Comparison of ENCODE assay signal across 22 cellular contexts in the genomic region with DNA sequence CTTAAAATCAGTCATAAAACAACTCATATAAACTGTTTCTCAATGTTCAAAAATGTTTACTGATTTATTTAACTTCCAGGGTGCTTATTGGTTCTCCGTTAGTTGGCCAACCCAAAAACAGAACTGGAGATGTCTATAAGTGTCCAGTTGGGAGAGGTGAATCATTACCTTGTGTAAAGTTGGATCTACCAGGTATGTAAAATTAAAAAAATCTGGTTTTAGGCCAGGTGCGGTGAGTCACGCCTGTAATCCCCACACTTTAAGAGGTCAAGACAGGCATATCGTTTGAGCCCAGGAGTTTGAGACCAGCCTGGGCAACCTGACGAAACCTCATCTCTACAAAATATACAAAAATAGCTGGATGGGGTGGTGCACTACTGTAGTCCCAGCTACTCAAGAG.
A peak's percentile ranks its signal among the peaks of the same experiment; 100 is the strongest.
DNase-seq lines count a peak whose midpoint lies in the region; ATAC-seq, FAIRE-seq and TF ChIP-seq lines count a peak whose summit lies in the region.
"Had no signal": no experiment of that assay in that cellular context is flagged by ENCODE, and none has a peak within 500 bp of the region (broad histone marks: within the 10 kb centered on the region; RNA-seq: fewer than 3 reads in every experiment).

No MANE protein-coding gene starts in this region.

- no peak overlapping the region for H3K27ac Mint-ChIP-seq in osteocyte (ENCODE audit: unreplicated experiment)
- H3K27ac Mint-ChIP-seq: CD4-positive, alpha-beta T cell; HFFc6 had no signal

- H3F3A ChIP-seq in PC-3 (ENCODE audit: low read length, unreplicated experiment) = no peaks in the 10 kb centered on the region

- H3K9me2 ChIP-seq in PC-3 (replicated peaks; ENCODE audit: low read length) = no peaks in the 10 kb centered on the region

- H3K4me3 ChIP-seq in PC-3 (ENCODE audit: low read length) (no peak overlapping the region), epithelial cell of esophagus (ENCODE audit: low read length) (no peak overlapping the region), keratinocyte (ENCODE audit: control insufficient read depth in 2 of 3, extremely low read depth in 1 of 3, insufficient read depth in 2 of 3, low read depth in 1 of 3, low read length in 3 of 3) (no peak overlapping the region)
- H3K4me3 ChIP-seq: BLaER1, HAP-1, SJCRH30 had no signal

- no peaks in the 10 kb centered on the region for H3K9me1 ChIP-seq in keratinocyte (ENCODE audit: control insufficient read depth, extremely low read depth, insufficient read depth, low read length)

- H3K9ac ChIP-seq in PC-3 (ENCODE audit: low read length) = no peak overlapping the region
- no peak overlapping the region for H3K9ac ChIP-seq in keratinocyte (ENCODE audit: control insufficient read depth, extremely low read depth, insufficient read depth, low read length)
- H3K9ac ChIP-seq: BLaER1 had no signal

- H3K36me3 ChIP-seq in PC-3 (ENCODE audit: low read depth, low read length) (no peaks in the 10 kb centered on the region), keratinocyte (ENCODE audit: control insufficient read depth in 2 of 2, extremely low read depth in 1 of 2, insufficient read depth in 2 of 2, low read length in 2 of 2) (no peaks in the 10 kb centered on the region)
- H3K36me3 ChIP-seq: BLaER1, HAP-1, SJCRH30 had no signal

- no peaks in the 10 kb centered on the region for H3K4me1 ChIP-seq in PC-3 (ENCODE audit: insufficient read depth, low read length)
- no peaks in the 10 kb centered on the region for H3K4me1 ChIP-seq in keratinocyte (ENCODE audit: control insufficient read depth, extremely low read depth, insufficient read depth, low read length)
- H3K4me1 ChIP-seq: BLaER1 had no signal

- H3K79me2 ChIP-seq in PC-3 (ENCODE audit: low read length) = no peaks in the 10 kb centered on the region
- no peaks in the 10 kb centered on the region for H3K79me2 ChIP-seq in keratinocyte (ENCODE audit: control insufficient read depth, insufficient read depth, low read length)

- H3K36me3 Mint-ChIP-seq in osteocyte (ENCODE audit: unreplicated experiment) = peaks cover 12% of the 10 kb centered on the region

- H3K4me2 ChIP-seq in PC-3 (ENCODE audit: low read length) (no peak overlapping the region), keratinocyte (ENCODE audit: control insufficient read depth, extremely low read depth, insufficient read depth, low read depth, low read length) (no peak overlapping the region)
- H3K4me2 ChIP-seq: BLaER1 had no signal

- dilution Hi-C loops in keratinocyte (cut with MboI; ENCODE audit: extremely low pct_ligation_motif_present, low sequenced_read_pairs) = no loop called here

- intact Hi-C loops in PC-3 (cut with micrococcal nuclease) = no loop called here

- peak; percentile 71 for DNase-seq in HPDE6-E6E7 (ENCODE audit: extremely low spot score)
- peak; percentile 66 for DNase-seq in PC-3
- DNase-seq in epithelial cell of esophagus (ENCODE audit: low read depth) = peak; percentile 97
- peak; percentile 15 for DNase-seq in keratinocyte (ENCODE audit: low read depth, low spot score)
- DNase-seq in Ammon's horn (ENCODE audit: low spot score) = no peak
- DNase-seq in osteocyte (ENCODE audit: extremely low spot score, unreplicated experiment) = no peak
- DNase-seq: CD4-positive, alpha-beta T cell; GOT3; HFFc6; Karpas-422; MM.1S; NCI-H1694; NCI-H2029 treated with DMSO at 0.1 percent for 48 hours; NCI-H2227 treated with DMSO at 0.1 percent for 48 hours; NCI-H526 treated with DMSO at 0.1 percent for 48 hours; SJCRH30 had no signal

- H3K4me3 Mint-ChIP-seq in osteocyte (ENCODE audit: unreplicated experiment) = no peak overlapping the region
- H3K4me3 Mint-ChIP-seq: CD4-positive, alpha-beta T cell; HFFc6 had no signal

- H3K27me3 Mint-ChIP-seq in osteocyte (ENCODE audit: unreplicated experiment) = no peaks in the 10 kb centered on the region
- H3K27me3 Mint-ChIP-seq: CD4-positive, alpha-beta T cell had no signal

- H4K20me1 ChIP-seq in PC-3 (ENCODE audit: low read length) (no peaks in the 10 kb centered on the region), keratinocyte (ENCODE audit: control insufficient read depth, extremely low read depth, insufficient read depth, low read length) (no peaks in the 10 kb centered on the region)
- H4K20me1 ChIP-seq: BLaER1 had no signal

- no peak overlapping the region for H3K27ac ChIP-seq in PC-3 (ENCODE audit: low read length)
- H3K27ac ChIP-seq in keratinocyte (ENCODE audit: control insufficient read depth, insufficient read depth, low read length) = no peak overlapping the region
- H3K27ac ChIP-seq: BLaER1, SJCRH30 had no signal

- CTCF ChIA-PET in PC-3 (lab: Charles Lee) = no interaction called here

- no peak overlapping the region for H2AFZ ChIP-seq in PC-3 (ENCODE audit: low read length)
- H2AFZ ChIP-seq in keratinocyte (ENCODE audit: control insufficient read depth, low read length) = no peak overlapping the region

- no peak for TF ChIP-seq CTCF in PC-3 (conservative IDR thresholded peaks at IDR 0.05; ENCODE audit: low read depth, low read length)
- TF ChIP-seq CTCF in epithelial cell of esophagus (IDR thresholded peaks at IDR 0.05; ENCODE audit: insufficient read depth, low read depth, low read length, missing control alignments) = no peak
- no peak for TF ChIP-seq CTCF in keratinocyte (optimal IDR thresholded peaks at IDR 0.05 in 1 of 3, IDR thresholded peaks at IDR 0.05 in 1 of 3, conservative IDR thresholded peaks at IDR 0.05 in 1 of 3; ENCODE audit: extremely low read depth in 1 of 3, insufficient read depth in 2 of 3, low read length in 3 of 3)
- TF ChIP-seq CTCF in osteocyte (IDR thresholded peaks at IDR 0.05) = no peak

- H3K9me3 Mint-ChIP-seq in osteocyte (ENCODE audit: unreplicated experiment) = no peaks in the 10 kb centered on the region
- H3K9me3 Mint-ChIP-seq: CD4-positive, alpha-beta T cell; HFFc6 had no signal

- H3K4me1 Mint-ChIP-seq in osteocyte (ENCODE audit: unreplicated experiment) = peaks cover 45% of the 10 kb centered on the region

- no TSS peak for BruUV-seq in PC-3 (replicated peaks; lab: Mats Ljungman, UMichigan)

- no peak for FAIRE-seq in keratinocyte (lab: Jason Lieb, UNC)
- FAIRE-seq: D721Med had no signal

- ATAC-seq in PC-3 (no peak), HG03108 (IDR thresholded peaks at IDR 0.05; ENCODE audit: unreplicated experiment) (no peak), HG02610 (IDR thresholded peaks at IDR 0.05; ENCODE audit: unreplicated experiment) (no peak)
- ATAC-seq: SK-N-SH treated with all-trans-retinoic acid at 6 μM for 48 hours had no signal

- H3K27me3 ChIP-seq in PC-3 (ENCODE audit: low read length) (no peaks in the 10 kb centered on the region), keratinocyte (ENCODE audit: control insufficient read depth, extremely low read depth, insufficient read depth, low read length) (no peaks in the 10 kb centered on the region)
- H3K27me3 ChIP-seq: BLaER1, SJCRH30 had no signal

- H3K9me3 ChIP-seq in PC-3 (ENCODE audit: low read length) (no peaks in the 10 kb centered on the region), keratinocyte (ENCODE audit: control insufficient read depth, low read depth, low read length) (no peaks in the 10 kb centered on the region)
- H3K9me3 ChIP-seq: BLaER1, HAP-1, SJCRH30 had no signal

- POLR2A ChIA-PET in PC-3 (lab: Charles Lee; ENCODE audit: unreplicated experiment) = no interaction called here

Comparison
In these comparisons a context has a peak if more than half of its experiments do, and no peak if none do; other contexts are left out.
1. DNase-seq: peak in HPDE6-E6E7 (single experiment), PC-3 (single experiment), epithelial cell of esophagus (single experiment) and keratinocyte (single experiment); none in Ammon's horn (single experiment) and osteocyte (single experiment).